In the genomic region with DNA sequence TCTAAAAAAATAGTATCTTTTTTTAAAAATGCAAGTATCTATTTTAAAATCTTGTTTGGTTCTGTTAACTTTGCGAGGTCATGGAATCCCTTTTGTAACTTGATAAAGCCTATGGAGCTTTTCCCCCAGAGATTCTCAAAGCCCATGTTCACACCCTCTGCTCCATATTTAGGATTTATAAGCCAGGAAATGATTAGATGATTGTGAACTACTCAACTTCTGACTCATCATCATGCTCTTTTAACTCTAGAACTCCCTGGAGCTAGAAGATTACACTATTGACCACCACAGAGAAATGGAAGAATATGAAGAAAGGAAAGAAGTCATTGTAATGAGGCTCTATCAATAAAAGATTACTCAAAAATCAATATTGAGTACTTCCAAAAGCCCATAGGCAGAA, we compare ENCODE assay signal across 1 cellular context.
TF ChIP-seq lines count a peak whose summit lies in the region.

No MANE protein-coding gene starts in this region.

TF ChIP-seq in SK-N-SH treated with all-trans-retinoic acid at 6 μM for 48 hours, 23 proteins besides CTCF, POLR2A, EP300 and RAD21 (continued from another document):
- TF ChIP-seq, protein P1, sequence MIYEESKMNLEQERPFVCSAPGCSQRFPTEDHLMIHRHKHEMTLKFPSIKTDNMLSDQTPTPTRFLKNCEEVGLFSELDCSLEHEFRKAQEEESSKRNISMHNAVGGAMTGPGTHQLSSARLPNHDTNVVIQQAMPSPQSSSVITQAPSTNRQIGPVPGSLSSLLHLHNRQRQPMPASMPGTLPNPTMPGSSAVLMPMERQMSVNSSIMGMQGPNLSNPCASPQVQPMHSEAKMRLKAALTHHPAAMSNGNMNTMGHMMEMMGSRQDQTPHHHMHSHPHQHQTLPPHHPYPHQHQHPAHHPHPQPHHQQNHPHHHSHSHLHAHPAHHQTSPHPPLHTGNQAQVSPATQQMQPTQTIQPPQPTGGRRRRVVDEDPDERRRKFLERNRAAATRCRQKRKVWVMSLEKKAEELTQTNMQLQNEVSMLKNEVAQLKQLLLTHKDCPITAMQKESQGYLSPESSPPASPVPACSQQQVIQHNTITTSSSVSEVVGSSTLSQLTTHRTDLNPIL (CRISPR knock-in tag; IDR thresholded peaks at IDR 0.05; ENCODE audit: low read depth): no peak
- TF ChIP-seq SNAI2 (CRISPR knock-in tag; IDR thresholded peaks at IDR 0.05) (no peak), ZFP30 (CRISPR knock-in tag; IDR thresholded peaks at IDR 0.05) (no peak), TCF4 (CRISPR knock-in tag; IDR thresholded peaks at IDR 0.05; ENCODE audit: borderline replicate concordance) (no peak), GLIS3 (CRISPR knock-in tag; IDR thresholded peaks at IDR 0.05) (no peak), BACH2 (CRISPR knock-in tag; IDR thresholded peaks at IDR 0.05; ENCODE audit: borderline replicate concordance) (no peak), ESRRG (CRISPR knock-in tag; IDR thresholded peaks at IDR 0.05) (no peak), OSR1 (CRISPR knock-in tag; IDR thresholded peaks at IDR 0.05) (no peak), ZC3H10 (CRISPR knock-in tag; IDR thresholded peaks at IDR 0.05) (no peak)
- TF ChIP-seq, protein P2, sequence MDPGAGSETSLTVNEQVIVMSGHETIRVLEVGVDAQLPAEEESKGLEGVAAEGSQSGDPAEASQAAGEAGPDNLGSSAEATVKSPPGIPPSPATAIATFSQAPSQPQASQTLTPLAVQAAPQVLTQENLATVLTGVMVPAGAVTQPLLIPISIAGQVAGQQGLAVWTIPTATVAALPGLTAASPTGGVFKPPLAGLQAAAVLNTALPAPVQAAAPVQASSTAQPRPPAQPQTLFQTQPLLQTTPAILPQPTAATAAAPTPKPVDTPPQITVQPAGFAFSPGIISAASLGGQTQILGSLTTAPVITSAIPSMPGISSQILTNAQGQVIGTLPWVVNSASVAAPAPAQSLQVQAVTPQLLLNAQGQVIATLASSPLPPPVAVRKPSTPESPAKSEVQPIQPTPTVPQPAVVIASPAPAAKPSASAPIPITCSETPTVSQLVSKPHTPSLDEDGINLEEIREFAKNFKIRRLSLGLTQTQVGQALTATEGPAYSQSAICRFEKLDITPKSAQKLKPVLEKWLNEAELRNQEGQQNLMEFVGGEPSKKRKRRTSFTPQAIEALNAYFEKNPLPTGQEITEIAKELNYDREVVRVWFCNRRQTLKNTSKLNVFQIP (CRISPR knock-in tag; IDR thresholded peaks at IDR 0.05; ENCODE audit: borderline replicate concordance, low read depth): no peak
